In genomic region chr17:64496786-64497564, GRCh38 we compare ENCODE assay signal across 8 cellular contexts. TPM values are rescaled to one million over a fixed set of nuclear protein-coding genes. Genes with fewer than 3 reads are reported as not detected.
A peak's percentile ranks its signal among the peaks of the same experiment; 100 is the strongest.
DNase-seq lines count a peak whose midpoint lies in the region; ATAC-seq and TF ChIP-seq lines count a peak whose summit lies in the region.

Gene POLG2, minus strand, starts transcription at chr17:64497054. Its CDS starts 86 bp downstream, at chr17:64496968.

- H3K27me3 ChIP-seq in SU-DHL-6 (ENCODE audit: low read length) (no peaks in the 10 kb centered on the region), parathyroid adenoma (ENCODE audit: control insufficient read depth, insufficient read depth, low read length) (no peaks in the 10 kb centered on the region), tibial nerve (no peaks in the 10 kb centered on the region)

- peaks cover 79% of the 10 kb centered on the region for H3F3A ChIP-seq in SU-DHL-6 (ENCODE audit: insufficient read depth)

- intact Hi-C loops in Right ventricle myocardium superior (cut with DNase I), result no loop called here

- H3K4me1 ChIP-seq in parathyroid adenoma (peaks cover 4% of the 10 kb centered on the region), tibial nerve (peaks cover 0 to 81% (median 18%) of the 10 kb centered on the region in 4 donors)

- TF ChIP-seq POLR2A in tibial nerve (IDR thresholded peaks at IDR 0.05), result peak in 1 of 2 donors; percentile 58

- H3K27me3 Mint-ChIP-seq in activated naive CD8-positive, alpha-beta T cell treated with anti-CD3 and anti-CD28 coated beads, Interleukin-2, amount 10 ng/mL, durations not matched to agents 7 days and 5 days, result no peaks in the 10 kb centered on the region

- DNase-seq in NCI-H1417 (lab: John Stamatoyannopoulos, UW) (peak; percentile 91 to 95 (median 92)), Right ventricle myocardium superior (peak; percentile 98), tibial nerve (ENCODE audit: low spot score in 2 of 2) (peak; percentile 82 to 86)
- peak; percentile 98 for DNase-seq in activated naive CD8-positive, alpha-beta T cell treated with anti-CD3 and anti-CD28 coated beads, Interleukin-2, amount 10 ng/mL, durations not matched to agents 7 days and 5 days

- peaks cover 25% of the 10 kb centered on the region for H4K20me1 ChIP-seq in SU-DHL-6 (ENCODE audit: low read depth, low read length)

- peak within 1 kb of the TSS; percentile 95 for H3K4me3 ChIP-seq in SU-DHL-6 (ENCODE audit: insufficient read depth, low read length, poor library complexity, severe bottlenecking)
- H3K4me3 ChIP-seq in parathyroid adenoma (ENCODE audit: low read depth, low read length), result peak within 1 kb of the TSS; percentile 61
- peak within 1 kb of the TSS; percentile 55 to 78 (median 72) for H3K4me3 ChIP-seq in tibial nerve

- peak within 1 kb of the TSS; percentile 90 for H3K27ac ChIP-seq in SU-DHL-6 (ENCODE audit: low read depth, low read length)
- H3K27ac ChIP-seq in parathyroid adenoma, result peak within 1 kb of the TSS; percentile 68
- H3K27ac ChIP-seq in tibial nerve, result peak within 1 kb of the TSS; percentile 63 to 88 (median 76)

- peaks cover 52% of the 10 kb centered on the region for H3K79me2 ChIP-seq in SU-DHL-6 (ENCODE audit: insufficient read depth, low read length)
- H3K79me2 ChIP-seq in parathyroid adenoma, result peaks cover 10% of the 10 kb centered on the region

- POLR2A ChIA-PET in activated naive CD8-positive, alpha-beta T cell treated with anti-CD3 and anti-CD28 coated beads, Interleukin-2, amount 10 ng/mL, durations not matched to agents 7 days and 5 days (lab: Charles Lee), result interaction anchor here (0.6 to 4.3 kb wide), 12 partner anchors 9 to 911 kb away, joined by 3 to 179 read pairs (median 5); partner anchors contain the start of genes CEP95 and DDX5

- peak; percentile 59 for TF ChIP-seq CTCF in GM12874 (IDR thresholded peaks at IDR 0.05; ENCODE audit: insufficient read depth, low read depth, low read length)
- peak; percentile 57 for TF ChIP-seq CTCF in SU-DHL-6 (IDR thresholded peaks at IDR 0.05; ENCODE audit: insufficient read depth, low read length, poor library complexity, severe bottlenecking)
- peak; percentile 43 for TF ChIP-seq CTCF in parathyroid adenoma (IDR thresholded peaks at IDR 0.05)
- peak in 4 of 5 experiments; percentile 42 to 55 (median 48) for TF ChIP-seq CTCF in tibial nerve (IDR thresholded peaks at IDR 0.05)

- peak within 1 kb of the TSS; percentile 100 for H3K4me3 Mint-ChIP-seq in activated naive CD8-positive, alpha-beta T cell treated with anti-CD3 and anti-CD28 coated beads, Interleukin-2, amount 10 ng/mL, durations not matched to agents 7 days and 5 days

- peak within 1 kb of the TSS; percentile 85 for H3K9ac ChIP-seq in SU-DHL-6 (ENCODE audit: low read length)
- H3K9ac ChIP-seq in parathyroid adenoma, result peak within 1 kb of the TSS; percentile 31

- H3K9me3 ChIP-seq in SU-DHL-6 (ENCODE audit: insufficient read depth, low read length) (no peaks in the 10 kb centered on the region), parathyroid adenoma (ENCODE audit: control insufficient read depth, low read length) (no peaks in the 10 kb centered on the region), tibial nerve (no peaks in the 10 kb centered on the region)

- no peaks in the 10 kb centered on the region for H3K9me3 Mint-ChIP-seq in activated naive CD8-positive, alpha-beta T cell treated with anti-CD3 and anti-CD28 coated beads, Interleukin-2, amount 10 ng/mL, durations not matched to agents 7 days and 5 days

- H3K36me3 Mint-ChIP-seq in activated naive CD8-positive, alpha-beta T cell treated with anti-CD3 and anti-CD28 coated beads, Interleukin-2, amount 10 ng/mL, durations not matched to agents 7 days and 5 days, result peaks cover 43% of the 10 kb centered on the region

- peak within 1 kb of the TSS; percentile 95 for H3K4me2 ChIP-seq in SU-DHL-6 (ENCODE audit: low read depth, low read length, poor library complexity, severe bottlenecking)
- peak within 1 kb of the TSS; percentile 90 for H3K4me2 ChIP-seq in parathyroid adenoma (ENCODE audit: low read length)

- peak within 1 kb of the TSS; percentile 100 for H3K27ac Mint-ChIP-seq in activated naive CD8-positive, alpha-beta T cell treated with anti-CD3 and anti-CD28 coated beads, Interleukin-2, amount 10 ng/mL, durations not matched to agents 7 days and 5 days

- 1% methylated on average over 39 to 45 of the region's 50 CpGs for WGBS in tibial nerve, 2 donors

- peak; percentile 83 for ATAC-seq in HG02763 (IDR thresholded peaks at IDR 0.05; ENCODE audit: unreplicated experiment)
- ATAC-seq in activated naive CD8-positive, alpha-beta T cell treated with anti-CD3 and anti-CD28 coated beads, Interleukin-2, amount 10 ng/mL, durations not matched to agents 7 days and 5 days (ENCODE audit: low read depth), result peak; percentile 86
- ATAC-seq in Right ventricle myocardium superior (ENCODE audit: poor library complexity), result peak; percentile 97

- no peaks in the 10 kb centered on the region for H3K9me2 ChIP-seq in SU-DHL-6 (replicated peaks; ENCODE audit: insufficient read depth, low read length)

- H3K36me3 ChIP-seq in SU-DHL-6 (ENCODE audit: low read length) (peaks cover 41% of the 10 kb centered on the region), parathyroid adenoma (ENCODE audit: control insufficient read depth, insufficient read depth, low read length) (no peaks in the 10 kb centered on the region), tibial nerve (peaks cover 7 to 58% (median 27%) of the 10 kb centered on the region in 3 donors)

- H2AFZ ChIP-seq in SU-DHL-6 (ENCODE audit: low read depth, low read length, severe bottlenecking) (peak within 1 kb of the TSS; percentile 10), parathyroid adenoma (peak within 1 kb of the TSS; percentile 72)

- peaks cover 69% of the 10 kb centered on the region for H3K4me1 Mint-ChIP-seq in activated naive CD8-positive, alpha-beta T cell treated with anti-CD3 and anti-CD28 coated beads, Interleukin-2, amount 10 ng/mL, durations not matched to agents 7 days and 5 days

- peak; percentile 45 to 82 for TF ChIP-seq EP300 in tibial nerve (IDR thresholded peaks at IDR 0.05)

RNA-seq across cellular contexts. Expression of gene POLG2, which starts in this region (rescaled TPM):
- total RNA-seq in activated naive CD8-positive, alpha-beta T cell treated with anti-CD3 and anti-CD28 coated beads, Interleukin-2, amount 10 ng/mL, durations not matched to agents 7 days and 5 days, result 10 to 100 TPM; 36.4 to 42.9 TPM
- total RNA-seq in Right ventricle myocardium superior (7.4 TPM), tibial nerve (10 to 100 TPM in 2 of 4 donors, 1 to 10 TPM in 2; 5.9 to 17.1 (median 10.3) TPM)

Comparison
In these comparisons a context has a peak if more than half of its experiments do, and no peak if none do; other contexts are left out.
1. Peak in every context shown above with its lines: DNase-seq, ATAC-seq, H3K4me3 ChIP-seq and H3K27ac ChIP-seq.